22 cellular contexts compared by ENCODE assay signal in the genomic region with DNA sequence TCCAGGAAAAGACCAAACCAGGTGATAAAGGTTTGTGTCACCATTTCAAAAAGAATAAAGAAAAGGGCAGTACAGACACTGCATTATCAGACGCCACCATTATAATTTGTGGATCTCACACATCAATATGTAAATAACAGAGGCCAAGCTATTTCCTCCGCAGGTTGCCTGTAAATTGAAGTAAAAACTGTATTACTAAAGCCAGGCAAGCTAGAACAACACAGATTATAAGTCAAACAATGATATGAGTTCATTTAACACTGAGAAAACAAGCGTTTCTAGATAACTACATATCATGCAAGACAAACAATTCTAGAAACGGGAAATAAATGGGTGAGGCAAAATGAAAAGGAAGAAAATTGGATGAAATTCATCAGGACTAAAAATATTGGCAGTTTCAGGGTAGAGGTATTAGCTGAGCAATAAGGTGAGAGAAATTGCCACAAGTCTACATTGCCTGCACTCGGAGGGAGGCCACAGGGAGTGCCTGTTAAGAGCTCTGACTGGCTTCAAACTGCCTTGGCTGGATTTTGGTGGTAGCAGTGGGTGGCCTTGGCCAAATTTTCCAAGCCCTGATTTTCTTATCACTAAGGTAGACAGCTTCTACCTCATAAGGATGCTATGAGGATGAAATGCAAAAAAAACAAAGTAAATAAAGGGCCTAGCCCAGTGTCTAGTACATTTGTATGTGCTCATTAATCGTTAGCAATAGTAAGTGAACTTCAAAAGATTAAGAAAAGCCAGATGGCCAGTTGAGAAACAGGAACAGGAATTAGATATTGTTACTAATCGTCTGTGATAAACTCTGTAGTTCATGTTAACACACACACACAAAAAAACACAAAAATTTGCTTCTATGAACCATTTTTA.
"Had no signal": no experiment of that assay in that cellular context is flagged by ENCODE, and none has a peak within 500 bp of the region (broad histone marks: within the 10 kb centered on the region; RNA-seq: fewer than 3 reads in every experiment).

No MANE protein-coding gene starts in this region.

- H3K36me3 ChIP-seq: ascending aorta had no signal

- H3K27me3 ChIP-seq: ascending aorta had no signal

- H3K27ac ChIP-seq: ascending aorta had no signal

- H3K4me1 ChIP-seq: ascending aorta had no signal

- ATAC-seq: activated CD8-positive, alpha-beta memory T cell treated with anti-CD3 and anti-CD28 coated beads, Interleukin-2, amount 10 ng/mL, durations not matched to agents 7 days and 5 days; activated naive CD4-positive, alpha-beta T cell treated with anti-CD3 and anti-CD28 coated beads, Interleukin-2, amount 50 U/mL, for 72 hours; activated naive CD8-positive, alpha-beta T cell treated with anti-CD3 and anti-CD28 coated beads, Interleukin-2, amount 50 U/mL, for 24 hours; Panc1; Right ventricle myocardium inferior; WTC11 had no signal

- H3K9me3 ChIP-seq: ascending aorta, SK-N-SH had no signal

- H3K9ac ChIP-seq: SK-N-SH had no signal

- H3K4me3 ChIP-seq: ascending aorta had no signal

- H3K4me2 ChIP-seq: SK-N-SH had no signal

- DNase-seq: activated CD4-positive, alpha-beta T cell treated with anti-CD3 and anti-CD28 coated beads, Interleukin-2, amount 10 ng/mL, durations not matched to agents 24 days and 14 days; activated CD4-positive, alpha-beta T cell treated with anti-CD3 and anti-CD28 coated beads, Interleukin-2, amount 50 U/mL, for 48 hours; activated CD4-positive, CD25-positive, alpha-beta regulatory T cell treated with anti-CD3 and anti-CD28 coated beads, Interleukin-2, amount 50 U/mL, for 72 hours; activated CD8-positive, alpha-beta memory T cell treated with anti-CD3 and anti-CD28 coated beads, Interleukin-2, amount 10 ng/mL, durations not matched to agents 7 days and 5 days; activated effector memory CD4-positive, alpha-beta T cell treated with Interleukin-2 at 50 U/mL for 16 hours; activated naive CD4-positive, alpha-beta T cell; activated naive CD8-positive, alpha-beta T cell treated with anti-CD3 and anti-CD28 coated beads, Interleukin-2, amount 50 U/mL, for 24 hours; activated T-cell treated with anti-CD3 and anti-CD28 coated beads, Interleukin-2, amount 50 U/mL, for 24 hours; amniotic stem cell; KBM-7; NCI-H1092 treated with DMSO at 0.1 percent for 48 hours; NCI-H1436 treated with DMSO at 0.1 percent for 48 hours; NCI-H345; NCI-H510A; NCI-H526 treated with DMSO at 0.1 percent for 48 hours; RPMI8226; SK-N-SH had no signal
